Comparison of ENCODE assay signal across 14 cellular contexts in the genomic region with DNA sequence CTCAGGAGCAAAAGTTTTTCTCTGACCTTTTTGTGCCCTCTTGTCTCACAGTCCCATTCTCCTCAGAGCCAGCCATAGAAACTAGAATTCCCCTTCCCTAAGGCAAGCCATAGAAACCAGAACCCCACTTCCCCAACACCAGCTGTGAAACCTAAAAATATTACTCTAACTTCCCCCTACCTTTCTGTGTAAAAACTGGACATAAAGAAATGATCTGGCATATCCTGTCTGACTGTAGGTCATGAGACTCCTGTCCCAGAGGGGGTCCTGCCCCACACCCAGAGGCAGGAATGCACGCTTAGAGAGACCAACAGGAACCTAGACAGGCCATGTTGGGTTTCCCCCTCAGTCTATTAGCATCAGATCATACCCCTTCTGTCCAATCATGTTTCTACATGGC.
DNase-seq lines count a peak whose midpoint lies in the region; ATAC-seq lines count a peak whose summit lies in the region.
"Had no signal": no experiment of that assay in that cellular context is flagged by ENCODE, and none has a peak within 500 bp of the region (broad histone marks: within the 10 kb centered on the region; RNA-seq: fewer than 3 reads in every experiment).

No MANE protein-coding gene starts in this region.

- intact Hi-C loops in activated CD4-positive, alpha-beta T cell treated with anti-CD3 and anti-CD28 coated beads, Interleukin-2, amount 10 ng/mL, durations not matched to agents 24 days and 14 days (cut with micrococcal nuclease) = no loop called here

- H3K9me3 Mint-ChIP-seq in activated CD4-positive, alpha-beta T cell treated with anti-CD3 and anti-CD28 coated beads, Interleukin-2, amount 10 ng/mL, durations not matched to agents 24 days and 14 days = no peaks in the 10 kb centered on the region
- H3K9me3 Mint-ChIP-seq: CD8-positive, alpha-beta memory T cell had no signal

- H3K4me1 Mint-ChIP-seq in activated CD4-positive, alpha-beta T cell treated with anti-CD3 and anti-CD28 coated beads, Interleukin-2, amount 10 ng/mL, durations not matched to agents 24 days and 14 days = peaks cover 8% of the 10 kb centered on the region

- DNase-seq in DMS 273 treated with DMSO at 0.1 percent for 48 hours (lab: John Stamatoyannopoulos, UW) (no peak), NCI-H1092 treated with DMSO at 0.1 percent for 48 hours (lab: John Stamatoyannopoulos, UW) (no peak)
- DNase-seq in activated T-cell treated with anti-CD3 and anti-CD28 coated beads, Interleukin-2, amount 50 U/mL, for 1 hour = no peak
- no peak for DNase-seq in activated CD4-positive, alpha-beta T cell treated with anti-CD3 and anti-CD28 coated beads, Interleukin-2, amount 10 ng/mL, durations not matched to agents 24 days and 14 days
- DNase-seq: activated CD8-positive, alpha-beta memory T cell treated with anti-CD3 and anti-CD28 coated beads, Interleukin-2, amount 10 ng/mL, durations not matched to agents 7 days and 5 days; CD8-positive, alpha-beta memory T cell; gastrocnemius medialis; lower lobe of right lung; NCI-H446 treated with DMSO at 0.1 percent for 48 hours had no signal

- H3K27ac ChIP-seq in cingulate gyrus (ENCODE audit: low read depth, low read length) = peak overlapping the region; percentile 89
- H3K27ac ChIP-seq: gastrocnemius medialis, lower lobe of right lung, SJSA1 had no signal

- H3K4me3 Mint-ChIP-seq in activated CD4-positive, alpha-beta T cell treated with anti-CD3 and anti-CD28 coated beads, Interleukin-2, amount 10 ng/mL, durations not matched to agents 24 days and 14 days = no peak overlapping the region
- H3K4me3 Mint-ChIP-seq: activated CD8-positive, alpha-beta memory T cell treated with anti-CD3 and anti-CD28 coated beads, Interleukin-2, amount 10 ng/mL, durations not matched to agents 7 days and 5 days; CD8-positive, alpha-beta memory T cell had no signal

- H3K27me3 Mint-ChIP-seq in activated CD4-positive, alpha-beta T cell treated with anti-CD3 and anti-CD28 coated beads, Interleukin-2, amount 10 ng/mL, durations not matched to agents 24 days and 14 days = no peaks in the 10 kb centered on the region
- H3K27me3 Mint-ChIP-seq: activated CD8-positive, alpha-beta memory T cell treated with anti-CD3 and anti-CD28 coated beads, Interleukin-2, amount 10 ng/mL, durations not matched to agents 7 days and 5 days had no signal

- H3K27ac Mint-ChIP-seq in activated CD4-positive, alpha-beta T cell treated with anti-CD3 and anti-CD28 coated beads, Interleukin-2, amount 10 ng/mL, durations not matched to agents 24 days and 14 days = no peak overlapping the region
- H3K27ac Mint-ChIP-seq: activated CD8-positive, alpha-beta memory T cell treated with anti-CD3 and anti-CD28 coated beads, Interleukin-2, amount 10 ng/mL, durations not matched to agents 7 days and 5 days had no signal

- peaks cover 33% of the 10 kb centered on the region for H3K36me3 Mint-ChIP-seq in activated CD4-positive, alpha-beta T cell treated with anti-CD3 and anti-CD28 coated beads, Interleukin-2, amount 10 ng/mL, durations not matched to agents 24 days and 14 days (ENCODE audit: low read depth)

- ATAC-seq in GM18502 (IDR thresholded peaks at IDR 0.05; ENCODE audit: poor library complexity, unreplicated experiment) (peak; percentile 91), GM21390 (IDR thresholded peaks at IDR 0.05; ENCODE audit: unreplicated experiment) (peak; percentile 83), HG03108 (IDR thresholded peaks at IDR 0.05; ENCODE audit: unreplicated experiment) (peak; percentile 58)
- ATAC-seq: activated CD8-positive, alpha-beta memory T cell treated with anti-CD3 and anti-CD28 coated beads, Interleukin-2, amount 10 ng/mL, durations not matched to agents 7 days and 5 days; gastrocnemius medialis; lower lobe of right lung had no signal
